ENCODE assay signal across 22 cellular contexts in genomic region chr11:46420513-46420912, GRCh38. TPM values are rescaled to one million over a fixed set of nuclear protein-coding genes. Genes with fewer than 3 reads are reported as not detected.
A peak's percentile ranks its signal among the peaks of the same experiment; 100 is the strongest.
DNase-seq lines count a peak whose midpoint lies in the region; ATAC-seq and TF ChIP-seq lines count a peak whose summit lies in the region.
"Had no signal": no experiment of that assay in that cellular context is flagged by ENCODE, and none has a peak within 500 bp of the region (broad histone marks: within the 10 kb centered on the region; RNA-seq: fewer than 3 reads in every experiment).

No MANE protein-coding gene starts in this region.

- POLR2A ChIA-PET in activated CD8-positive, alpha-beta T cell treated with anti-CD3 and anti-CD28 coated beads, Interleukin-2, amount 10 ng/mL, durations not matched to agents 7 days and 5 days (lab: Charles Lee): interaction anchor here (0.7 kb wide), 1 partner anchor 82 kb away, joined by 3 read pairs; no protein-coding TSS in a partner anchor
- POLR2A ChIA-PET in activated CD8-positive, alpha-beta T cell treated with anti-CD3 and anti-CD28 coated beads for 36 hours (lab: Charles Lee): no interaction called here

- no peak overlapping the region for H3K27ac ChIP-seq in substantia nigra (ENCODE audit: low read depth, low read length, poor library complexity, severe bottlenecking)
- H3K27ac ChIP-seq: A549; BLaER1 treated with 17β-estradiol and CSF1 and Interleukin-3, amounts not matched to agents 10 nM and 100 nM had no signal

- H3K4me3 Mint-ChIP-seq in activated CD8-positive, alpha-beta T cell treated with anti-CD3 and anti-CD28 coated beads, Interleukin-2, amount 10 ng/mL, durations not matched to agents 7 days and 5 days: no peak overlapping the region
- H3K4me3 Mint-ChIP-seq in activated CD8-positive, alpha-beta T cell treated with anti-CD3 and anti-CD28 coated beads for 36 hours: no peak overlapping the region
- no peak overlapping the region for H3K4me3 Mint-ChIP-seq in stimulated activated naive CD8-positive, alpha-beta T cell treated with anti-CD3 and anti-CD28 coated beads, Interleukin-15, amount 100 ng/mL, for 72 hours
- H3K4me3 Mint-ChIP-seq in activated T-helper 2 cell treated with anti-CD3 and anti-CD28 coated beads, Interferon-gamma antibody, Interleukin-2, Interleukin-4, amounts not matched to agents 10 μg/mL and 5 μg/mL and 100 μg/mL, durations not matched to agents 14 hours and 24 hours and 36 hours (ENCODE audit: low read depth): no peak overlapping the region
- H3K4me3 Mint-ChIP-seq: CD14-positive monocyte; CD4-positive, alpha-beta T cell; CD8-positive, alpha-beta memory T cell; GM23338; H9 had no signal

- no peaks in the 10 kb centered on the region for H3K9me3 Mint-ChIP-seq in activated CD8-positive, alpha-beta T cell treated with anti-CD3 and anti-CD28 coated beads, Interleukin-2, amount 10 ng/mL, durations not matched to agents 7 days and 5 days (ENCODE audit: insufficient read depth)
- H3K9me3 Mint-ChIP-seq in activated CD8-positive, alpha-beta T cell treated with anti-CD3 and anti-CD28 coated beads for 36 hours: no peaks in the 10 kb centered on the region
- H3K9me3 Mint-ChIP-seq in stimulated activated naive CD8-positive, alpha-beta T cell treated with anti-CD3 and anti-CD28 coated beads, Interleukin-15, amount 100 ng/mL, for 72 hours: no peaks in the 10 kb centered on the region
- H3K9me3 Mint-ChIP-seq in activated T-helper 2 cell treated with anti-CD3 and anti-CD28 coated beads, Interferon-gamma antibody, Interleukin-2, Interleukin-4, amounts not matched to agents 10 μg/mL and 5 μg/mL and 100 μg/mL, durations not matched to agents 14 hours and 24 hours and 36 hours: no peaks in the 10 kb centered on the region
- H3K9me3 Mint-ChIP-seq: CD14-positive monocyte; CD4-positive, alpha-beta T cell; CD8-positive, alpha-beta memory T cell; GM23338; H9 had no signal

- H3K4me1 Mint-ChIP-seq in activated CD8-positive, alpha-beta T cell treated with anti-CD3 and anti-CD28 coated beads, Interleukin-2, amount 10 ng/mL, durations not matched to agents 7 days and 5 days (ENCODE audit: low read depth): no peaks in the 10 kb centered on the region
- H3K4me1 Mint-ChIP-seq in activated CD8-positive, alpha-beta T cell treated with anti-CD3 and anti-CD28 coated beads for 36 hours (ENCODE audit: low read depth): peaks cover 16% of the 10 kb centered on the region
- H3K4me1 Mint-ChIP-seq in stimulated activated naive CD8-positive, alpha-beta T cell treated with anti-CD3 and anti-CD28 coated beads, Interleukin-15, amount 100 ng/mL, for 72 hours: peaks cover 20% of the 10 kb centered on the region
- H3K4me1 Mint-ChIP-seq in activated T-helper 2 cell treated with anti-CD3 and anti-CD28 coated beads, Interferon-gamma antibody, Interleukin-2, Interleukin-4, amounts not matched to agents 10 μg/mL and 5 μg/mL and 100 μg/mL, durations not matched to agents 14 hours and 24 hours and 36 hours (ENCODE audit: low read depth): peaks cover 7% of the 10 kb centered on the region
- H3K4me1 Mint-ChIP-seq: CD14-positive monocyte had no signal

- TF ChIP-seq CTCF in activated CD8-positive, alpha-beta T cell treated with anti-CD3 and anti-CD28 coated beads for 36 hours (IDR thresholded peaks at IDR 0.05): no peak

- H3K27ac Mint-ChIP-seq in activated CD8-positive, alpha-beta T cell treated with anti-CD3 and anti-CD28 coated beads, Interleukin-2, amount 10 ng/mL, durations not matched to agents 7 days and 5 days: peak overlapping the region; percentile 6
- H3K27ac Mint-ChIP-seq in activated CD8-positive, alpha-beta T cell treated with anti-CD3 and anti-CD28 coated beads for 36 hours: no peak overlapping the region
- no peak overlapping the region for H3K27ac Mint-ChIP-seq in stimulated activated naive CD8-positive, alpha-beta T cell treated with anti-CD3 and anti-CD28 coated beads, Interleukin-15, amount 100 ng/mL, for 72 hours
- H3K27ac Mint-ChIP-seq in activated T-helper 2 cell treated with anti-CD3 and anti-CD28 coated beads, Interferon-gamma antibody, Interleukin-2, Interleukin-4, amounts not matched to agents 10 μg/mL and 5 μg/mL and 100 μg/mL, durations not matched to agents 14 hours and 24 hours and 36 hours: peak overlapping the region; percentile 10
- H3K27ac Mint-ChIP-seq: CD4-positive, alpha-beta T cell; GM23338 had no signal

- peaks cover 21% of the 10 kb centered on the region for H3K36me3 Mint-ChIP-seq in activated CD8-positive, alpha-beta T cell treated with anti-CD3 and anti-CD28 coated beads, Interleukin-2, amount 10 ng/mL, durations not matched to agents 7 days and 5 days (ENCODE audit: low read depth)
- H3K36me3 Mint-ChIP-seq in activated CD8-positive, alpha-beta T cell treated with anti-CD3 and anti-CD28 coated beads for 36 hours (ENCODE audit: low read depth): peaks cover 21% of the 10 kb centered on the region
- peaks cover 19% of the 10 kb centered on the region for H3K36me3 Mint-ChIP-seq in activated T-helper 2 cell treated with anti-CD3 and anti-CD28 coated beads, Interferon-gamma antibody, Interleukin-2, Interleukin-4, amounts not matched to agents 10 μg/mL and 5 μg/mL and 100 μg/mL, durations not matched to agents 14 hours and 24 hours and 36 hours (ENCODE audit: low read depth)

- H3K27me3 Mint-ChIP-seq in activated CD8-positive, alpha-beta T cell treated with anti-CD3 and anti-CD28 coated beads, Interleukin-2, amount 10 ng/mL, durations not matched to agents 7 days and 5 days (ENCODE audit: low read depth): no peaks in the 10 kb centered on the region
- no peaks in the 10 kb centered on the region for H3K27me3 Mint-ChIP-seq in activated CD8-positive, alpha-beta T cell treated with anti-CD3 and anti-CD28 coated beads for 36 hours
- H3K27me3 Mint-ChIP-seq in stimulated activated naive CD8-positive, alpha-beta T cell treated with anti-CD3 and anti-CD28 coated beads, Interleukin-15, amount 100 ng/mL, for 72 hours: no peaks in the 10 kb centered on the region
- H3K27me3 Mint-ChIP-seq in activated T-helper 2 cell treated with anti-CD3 and anti-CD28 coated beads, Interferon-gamma antibody, Interleukin-2, Interleukin-4, amounts not matched to agents 10 μg/mL and 5 μg/mL and 100 μg/mL, durations not matched to agents 14 hours and 24 hours and 36 hours (ENCODE audit: low read depth): no peaks in the 10 kb centered on the region
- H3K27me3 Mint-ChIP-seq: CD4-positive, alpha-beta T cell; CD8-positive, alpha-beta memory T cell had no signal

- intact Hi-C loops in activated CD8-positive, alpha-beta T cell treated with anti-CD3 and anti-CD28 coated beads for 36 hours (cut with micrococcal nuclease): no loop called here
- intact Hi-C loops in activated T-helper 2 cell treated with anti-CD3 and anti-CD28 coated beads, Interferon-gamma antibody, Interleukin-2, Interleukin-4, amounts not matched to agents 10 μg/mL and 5 μg/mL and 100 μg/mL, durations not matched to agents 14 hours and 24 hours and 36 hours (cut with micrococcal nuclease): no loop called here

- DNase-seq in activated CD8-positive, alpha-beta T cell treated with anti-CD3 and anti-CD28 coated beads, Interleukin-2, amount 10 ng/mL, durations not matched to agents 7 days and 5 days: no peak
- no peak for DNase-seq in activated CD8-positive, alpha-beta T cell treated with anti-CD3 and anti-CD28 coated beads for 36 hours
- DNase-seq in stimulated activated naive CD8-positive, alpha-beta T cell treated with anti-CD3 and anti-CD28 coated beads, Interleukin-15, Interleukin-2, amounts not matched to agents 100 U/mL and 50 U/mL, for 24 hours: no peak
- no peak for DNase-seq in stimulated activated naive CD8-positive, alpha-beta T cell treated with anti-CD3 and anti-CD28 coated beads, Interleukin-15, amount 100 ng/mL, for 72 hours
- DNase-seq in activated T-helper 2 cell treated with anti-CD3 and anti-CD28 coated beads, Interferon-gamma antibody, Interleukin-2, Interleukin-4, amounts not matched to agents 10 μg/mL and 5 μg/mL and 100 μg/mL, durations not matched to agents 14 hours and 24 hours and 36 hours (ENCODE audit: low spot score): no peak
- DNase-seq in Kasumi-1 (lab: John Stamatoyannopoulos, UW): no peak
- DNase-seq in substantia nigra (lab: John Stamatoyannopoulos, UW): no peak
- DNase-seq: 8988T; ACHN; AML-193; CD4-positive, alpha-beta T cell; CD8-positive, alpha-beta memory T cell; DMS 273 treated with DMSO at 0.1 percent for 48 hours; DMS53; GF-D8; H9 had no signal

- ATAC-seq in activated CD8-positive, alpha-beta T cell treated with anti-CD3 and anti-CD28 coated beads, Interleukin-2, amount 10 ng/mL, durations not matched to agents 7 days and 5 days: no peak
- ATAC-seq in activated CD8-positive, alpha-beta T cell treated with anti-CD3 and anti-CD28 coated beads for 36 hours: no peak
- ATAC-seq in stimulated activated naive CD8-positive, alpha-beta T cell treated with anti-CD3 and anti-CD28 coated beads, Interleukin-15, Interleukin-2, amounts not matched to agents 100 U/mL and 50 U/mL, for 24 hours: peak; percentile 93
- no peak for ATAC-seq in stimulated activated naive CD8-positive, alpha-beta T cell treated with anti-CD3 and anti-CD28 coated beads, Interleukin-15, amount 100 ng/mL, for 72 hours
- ATAC-seq: A549, GM23338, HCT116 had no signal

- CTCF ChIA-PET in activated CD8-positive, alpha-beta T cell treated with anti-CD3 and anti-CD28 coated beads, Interleukin-2, amount 10 ng/mL, durations not matched to agents 7 days and 5 days (lab: Charles Lee): no interaction called here
- CTCF ChIA-PET in activated CD8-positive, alpha-beta T cell treated with anti-CD3 and anti-CD28 coated beads for 36 hours (lab: Charles Lee): interaction anchor here (0.5 kb wide), 1 partner anchor 129 kb away, joined by 3 read pairs; no protein-coding TSS in a partner anchor

RNA-seq across cellular contexts. Expression of gene CHRM4, which starts 28.9 kb away (rescaled TPM):
- total RNA-seq in activated CD8-positive, alpha-beta T cell treated with anti-CD3 and anti-CD28 coated beads, Interleukin-2, amount 10 ng/mL, durations not matched to agents 7 days and 5 days: under 1 TPM; 0.37 TPM
- total RNA-seq in activated CD8-positive, alpha-beta T cell treated with anti-CD3 and anti-CD28 coated beads for 36 hours: not detected
- total RNA-seq in activated T-helper 2 cell treated with anti-CD3 and anti-CD28 coated beads, Interferon-gamma antibody, Interleukin-2, Interleukin-4, amounts not matched to agents 10 μg/mL and 5 μg/mL and 100 μg/mL, durations not matched to agents 14 hours and 24 hours and 36 hours: 0.11 and 0.23 TPM in 2 replicates
- total RNA-seq: CD8-positive, alpha-beta memory T cell; Daoy had no signal

RNA-seq across cellular contexts. Expression of gene MDK, which starts 39.0 kb away (rescaled TPM):
- 1 to 10 TPM; 6.9 to 7.4 TPM for total RNA-seq in activated CD8-positive, alpha-beta T cell treated with anti-CD3 and anti-CD28 coated beads, Interleukin-2, amount 10 ng/mL, durations not matched to agents 7 days and 5 days
- 1 to 10 TPM; 4.2 to 4.9 TPM for total RNA-seq in activated CD8-positive, alpha-beta T cell treated with anti-CD3 and anti-CD28 coated beads for 36 hours
- 2.8 and 4.5 TPM in 2 replicates for total RNA-seq in activated T-helper 2 cell treated with anti-CD3 and anti-CD28 coated beads, Interferon-gamma antibody, Interleukin-2, Interleukin-4, amounts not matched to agents 10 μg/mL and 5 μg/mL and 100 μg/mL, durations not matched to agents 14 hours and 24 hours and 36 hours

Comparison
In these comparisons a context has a peak if more than half of its experiments do, and no peak if none do; other contexts are left out.
1. H3K27ac Mint-ChIP-seq: peak in activated CD8-positive, alpha-beta T cell treated with anti-CD3 and anti-CD28 coated beads, Interleukin-2, amount 10 ng/mL, durations not matched to agents 7 days and 5 days (single experiment) and activated T-helper 2 cell treated with anti-CD3 and anti-CD28 coated beads, Interferon-gamma antibody, Interleukin-2, Interleukin-4, amounts not matched to agents 10 μg/mL and 5 μg/mL and 100 μg/mL, durations not matched to agents 14 hours and 24 hours and 36 hours (single experiment); none in activated CD8-positive, alpha-beta T cell treated with anti-CD3 and anti-CD28 coated beads for 36 hours (single experiment) and stimulated activated naive CD8-positive, alpha-beta T cell treated with anti-CD3 and anti-CD28 coated beads, Interleukin-15, amount 100 ng/mL, for 72 hours (0 of 2).